Comparison of ENCODE assay signal across 30 cellular contexts in genomic region chr20:44430270-44431065, GRCh38.
"Had no signal": no experiment of that assay in that cellular context is flagged by ENCODE, and none has a peak within 500 bp of the region (broad histone marks: within the 10 kb centered on the region; RNA-seq: fewer than 3 reads in every experiment).

No MANE protein-coding gene starts in this region.

- H3K27me3 ChIP-seq: ascending aorta, MG63 had no signal

- H3K9me3 ChIP-seq: ascending aorta, MG63, SJCRH30 had no signal

- H3K4me3 ChIP-seq: ascending aorta, cardiac muscle cell, MG63, SJCRH30, SK-N-MC had no signal

- H3K27me3 Mint-ChIP-seq: activated naive CD4-positive, alpha-beta T cell treated with anti-CD3 and anti-CD28 coated beads, Interleukin-2, amount 50 U/mL, for 24 hours; activated T-cell treated with anti-CD3 and anti-CD28 coated beads, Interleukin-2, amount 50 U/mL, for 24 hours had no signal

- H3K4me3 Mint-ChIP-seq: activated CD4-positive, alpha-beta T cell treated with anti-CD3 and anti-CD28 coated beads, Interleukin-2, amount 10 ng/mL, durations not matched to agents 24 days and 14 days; activated CD8-positive, alpha-beta T cell treated with anti-CD3 and anti-CD28 coated beads, Interleukin-2, amount 10 ng/mL, durations not matched to agents 7 days and 5 days; activated naive CD4-positive, alpha-beta T cell treated with anti-CD3 and anti-CD28 coated beads, Interleukin-2, amount 50 U/mL, for 24 hours; activated naive CD8-positive, alpha-beta T cell treated with anti-CD3 and anti-CD28 coated beads, Interleukin-2, amount 10 ng/mL, durations not matched to agents 7 days and 5 days; activated T-cell treated with anti-CD3 and anti-CD28 coated beads, Interleukin-2, amount 50 U/mL, for 24 hours had no signal

- ATAC-seq: activated CD8-positive, alpha-beta T cell treated with anti-CD3 and anti-CD28 coated beads, Interleukin-2, amount 10 ng/mL, durations not matched to agents 7 days and 5 days; Panc1 had no signal

- H3K36me3 ChIP-seq: ascending aorta, cardiac muscle cell, MG63, SJCRH30 had no signal

- H3K27ac ChIP-seq: ascending aorta, cardiac muscle cell, SJCRH30, SK-N-MC had no signal

- DNase-seq: activated CD4-positive, alpha-beta T cell treated with anti-CD3 and anti-CD28 coated beads, Interleukin-2, amount 10 ng/mL, durations not matched to agents 24 days and 14 days; activated CD4-positive, alpha-beta T cell treated with anti-CD3 and anti-CD28 coated beads, Interleukin-2, amount 50 U/mL, for 48 hours; activated CD8-positive, alpha-beta T cell treated with anti-CD3 and anti-CD28 coated beads, Interleukin-2, amount 10 ng/mL, durations not matched to agents 7 days and 5 days; activated gamma-delta T cell; activated naive CD4-positive, alpha-beta T cell treated with Interleukin-2 at 50 U/mL for 16 hours; activated naive CD8-positive, alpha-beta T cell treated with anti-CD3 and anti-CD28 coated beads, Interleukin-2, amount 10 ng/mL, durations not matched to agents 7 days and 5 days; activated T-cell treated with anti-CD3 and anti-CD28 coated beads, Interleukin-2, amount 50 U/mL, for 24 hours; amygdala; Kasumi-1; MG63; NCI-H1048; NCI-H1105 treated with DMSO at 0.1 percent for 48 hours; NCI-H1436; NCI-H1694; NCI-H1930; NCI-H2081 treated with DMSO at 0.1 percent for 48 hours; NCI-H226; NCI-H446 treated with DMSO at 0.1 percent for 48 hours; NCI-H524; NCI-H69; NCI-H82; SHP77; SJCRH30; T1000 had no signal

- H3K36me3 Mint-ChIP-seq: activated naive CD4-positive, alpha-beta T cell treated with anti-CD3 and anti-CD28 coated beads, Interleukin-2, amount 50 U/mL, for 24 hours; activated naive CD8-positive, alpha-beta T cell treated with anti-CD3 and anti-CD28 coated beads, Interleukin-2, amount 10 ng/mL, durations not matched to agents 7 days and 5 days had no signal

- H3K9me3 Mint-ChIP-seq: activated CD4-positive, alpha-beta T cell treated with anti-CD3 and anti-CD28 coated beads, Interleukin-2, amount 10 ng/mL, durations not matched to agents 24 days and 14 days; activated naive CD4-positive, alpha-beta T cell treated with anti-CD3 and anti-CD28 coated beads, Interleukin-2, amount 50 U/mL, for 24 hours; activated naive CD8-positive, alpha-beta T cell treated with anti-CD3 and anti-CD28 coated beads, Interleukin-2, amount 10 ng/mL, durations not matched to agents 7 days and 5 days; activated T-cell treated with anti-CD3 and anti-CD28 coated beads, Interleukin-2, amount 50 U/mL, for 24 hours; activated T-helper 2 cell treated with anti-CD3 and anti-CD28 coated beads, Interferon-gamma antibody, Interleukin-2, Interleukin-4, amounts not matched to agents 10 μg/mL and 5 μg/mL and 100 μg/mL, durations not matched to agents 14 hours and 24 hours and 36 hours had no signal

- H3K4me1 Mint-ChIP-seq: activated CD4-positive, alpha-beta T cell treated with anti-CD3 and anti-CD28 coated beads, Interleukin-2, amount 10 ng/mL, durations not matched to agents 24 days and 14 days; activated naive CD4-positive, alpha-beta T cell treated with anti-CD3 and anti-CD28 coated beads, Interleukin-2, amount 50 U/mL, for 24 hours; activated naive CD8-positive, alpha-beta T cell treated with anti-CD3 and anti-CD28 coated beads, Interleukin-2, amount 10 ng/mL, durations not matched to agents 7 days and 5 days had no signal

- H3K4me1 ChIP-seq: ascending aorta, SJCRH30 had no signal

- H3K27ac Mint-ChIP-seq: activated CD4-positive, alpha-beta T cell treated with anti-CD3 and anti-CD28 coated beads, Interleukin-2, amount 10 ng/mL, durations not matched to agents 24 days and 14 days; activated CD8-positive, alpha-beta T cell treated with anti-CD3 and anti-CD28 coated beads, Interleukin-2, amount 10 ng/mL, durations not matched to agents 7 days and 5 days; activated naive CD4-positive, alpha-beta T cell treated with anti-CD3 and anti-CD28 coated beads, Interleukin-2, amount 50 U/mL, for 24 hours; activated naive CD8-positive, alpha-beta T cell treated with anti-CD3 and anti-CD28 coated beads, Interleukin-2, amount 10 ng/mL, durations not matched to agents 7 days and 5 days; activated T-cell treated with anti-CD3 and anti-CD28 coated beads, Interleukin-2, amount 50 U/mL, for 24 hours; activated T-helper 2 cell treated with anti-CD3 and anti-CD28 coated beads, Interferon-gamma antibody, Interleukin-2, Interleukin-4, amounts not matched to agents 10 μg/mL and 5 μg/mL and 100 μg/mL, durations not matched to agents 14 hours and 24 hours and 36 hours had no signal
